ENCODE assay signal across 8 cellular contexts in genomic region chr3:52897130-52898109, GRCh38. TPM values are rescaled to one million over a fixed set of nuclear protein-coding genes. Genes with fewer than 3 reads are reported as not detected.
DNase-seq lines count a peak whose midpoint lies in the region; ATAC-seq and TF ChIP-seq lines count a peak whose summit lies in the region.

STIMATE (minus strand) TSS chr3:52897548; CDS start chr3:52897450, 98 bp downstream.

- no peak for TF ChIP-seq CTCF in fibroblast of the aortic adventitia (IDR thresholded peaks at IDR 0.05; ENCODE audit: insufficient read depth, low read length)
- TF ChIP-seq CTCF in nephron (IDR thresholded peaks at IDR 0.05; ENCODE audit: unreplicated experiment in 3 of 3), result no peak

- H3K4me1 Mint-ChIP-seq in nephron, result peaks cover 36% of the 10 kb centered on the region

- H3K9me3 Mint-ChIP-seq in nephron, result no peaks in the 10 kb centered on the region

- no peaks in the 10 kb centered on the region for H3K27me3 Mint-ChIP-seq in nephron (ENCODE audit: low read depth)

- H3K4me3 ChIP-seq in fibroblast of the aortic adventitia (ENCODE audit: low read depth, low read length), result peak within 1 kb of the TSS; percentile 91

- peak; percentile 96 for ATAC-seq in GM21825 (IDR thresholded peaks at IDR 0.05; ENCODE audit: unreplicated experiment)
- ATAC-seq in stimulated activated naive CD8-positive, alpha-beta T cell treated with anti-CD3 and anti-CD28 coated beads, Interleukin-15, Interleukin-2, amounts not matched to agents 100 U/mL and 50 U/mL, for 24 hours, result peak; percentile 95

- H3K36me3 Mint-ChIP-seq in nephron (ENCODE audit: low read depth), result no peaks in the 10 kb centered on the region

- peaks cover 15% of the 10 kb centered on the region for H3K36me3 ChIP-seq in KOPT-K1 (ENCODE audit: insufficient read depth, low read length)

- DNase-seq in EH (ENCODE audit: low read depth) (peak; percentile 85), fibroblast of the aortic adventitia (ENCODE audit: low read depth) (peak; percentile 68)
- DNase-seq in activated T-helper 9 cell treated with anti-CD3 and anti-CD28 coated beads, Interleukin-2, amount 50 U/mL, for 16 hours (ENCODE audit: low read depth), result peak; percentile 82
- DNase-seq in stimulated activated naive CD8-positive, alpha-beta T cell treated with anti-CD3 and anti-CD28 coated beads, Interleukin-15, Interleukin-2, amounts not matched to agents 100 U/mL and 50 U/mL, for 24 hours, result peak; percentile 86

- TF ChIP-seq POLR2A in Raji (IDR thresholded peaks at IDR 0.05; ENCODE audit: insufficient read depth, low read depth, low read length), result peak; percentile 79

- peak within 1 kb of the TSS; percentile 64 for H3K27ac ChIP-seq in KOPT-K1 (ENCODE audit: low read depth, low read length, poor library complexity, severe bottlenecking)

- peak within 1 kb of the TSS; percentile 94 to 96 (median 94) for H3K4me3 Mint-ChIP-seq in nephron

- peak within 1 kb of the TSS; percentile 7 to 43 (median 19) for H3K27ac Mint-ChIP-seq in nephron

- H3K9me3 ChIP-seq in KOPT-K1 (ENCODE audit: insufficient read depth, low read length, poor library complexity, severe bottlenecking), result no peaks in the 10 kb centered on the region

RNA-seq across cellular contexts. Expression of gene STIMATE, which starts in this region (rescaled TPM):
- 7.8 and 13.1 TPM in 2 replicates for total RNA-seq in fibroblast of the aortic adventitia (ENCODE audit: low replicate concordance)

Comparison
In these comparisons a context has a peak if more than half of its experiments do, and no peak if none do; other contexts are left out.
1. Peak in every context shown above with its lines: DNase-seq, ATAC-seq, H3K4me3 ChIP-seq and H3K27ac ChIP-seq.